10 cellular contexts compared by ENCODE assay signal in genomic region chr2:25618676-25619075, GRCh38. TPM values are rescaled to one million over a fixed set of nuclear protein-coding genes. Genes with fewer than 3 reads are reported as not detected.
DNase-seq lines count a peak whose midpoint lies in the region; ATAC-seq and TF ChIP-seq lines count a peak whose summit lies in the region.
"Had no signal": no experiment of that assay in that cellular context is flagged by ENCODE, and none has a peak within 500 bp of the region (broad histone marks: within the 10 kb centered on the region; RNA-seq: fewer than 3 reads in every experiment).

No MANE protein-coding gene starts in this region.

- TF ChIP-seq CTCF in Panc1 (IDR thresholded peaks at IDR 0.05) = no peak
- no peak for TF ChIP-seq CTCF in foreskin fibroblast (IDR thresholded peaks at IDR 0.05; ENCODE audit: low read depth, low read length)

- H3K27ac Mint-ChIP-seq in immature natural killer cell = peak overlapping the region in 1 of 6 donors; percentile 37
- H3K27ac Mint-ChIP-seq: activated naive CD4-positive, alpha-beta T cell treated with anti-CD3 and anti-CD28 coated beads, Interleukin-2, amount 50 U/mL, for 24 hours had no signal

- no TSS peak for BruUV-seq in Panc1 (replicated peaks; lab: Mats Ljungman, UMichigan)

- H3K27me3 ChIP-seq in Panc1 (ENCODE audit: control insufficient read depth, insufficient read depth, low read length) = no peaks in the 10 kb centered on the region

- H3K36me3 ChIP-seq in Panc1 (ENCODE audit: control insufficient read depth, insufficient read depth, low read length) = no peaks in the 10 kb centered on the region

- POLR2A ChIA-PET in Panc1 (lab: Charles Lee) = interaction anchor here (0.5 kb wide), 1 partner anchor 10 kb away, joined by 18 read pairs; no protein-coding TSS in a partner anchor

- intact Hi-C loops in Panc1 (cut with micrococcal nuclease; ENCODE audit: unreplicated experiment) = no loop called here

- CTCF ChIA-PET in Panc1 (lab: Charles Lee) = interaction anchor here (0.8 to 1.6 kb wide), 2 partner anchors 46 to 80 kb away, joined by 3 to 5 read pairs; no protein-coding TSS in a partner anchor

- H3K9me3 ChIP-seq in Panc1 (ENCODE audit: control insufficient read depth, insufficient read depth, low read depth, low read length) = no peaks in the 10 kb centered on the region

- no peaks in the 10 kb centered on the region for H3K4me1 Mint-ChIP-seq in immature natural killer cell

- H3K4me3 Mint-ChIP-seq in immature natural killer cell = no peak overlapping the region
- H3K4me3 Mint-ChIP-seq: activated naive CD4-positive, alpha-beta T cell treated with anti-CD3 and anti-CD28 coated beads, Interleukin-2, amount 50 U/mL, for 24 hours had no signal

- peak overlapping the region in 1 of 2 experiments; percentile 27; a peak in 2 of 4 replicates for H3K4me3 ChIP-seq in Panc1 (ENCODE audit: low read depth in 2 of 2, low read length in 2 of 2)
- no peak overlapping the region for H3K4me3 ChIP-seq in foreskin fibroblast (ENCODE audit: low read depth in 1 of 2, low read length in 2 of 2)

- H3K4me1 ChIP-seq in Panc1 (ENCODE audit: control insufficient read depth, insufficient read depth, low read length) = peaks cover 37% of the 10 kb centered on the region

- H3K27ac ChIP-seq in Panc1 (ENCODE audit: low read length) = peak overlapping the region; percentile 52
- peak overlapping the region; percentile 69 for H3K27ac ChIP-seq in temporal lobe (ENCODE audit: low read depth, low read length)
- H3K27ac ChIP-seq: parathyroid adenoma had no signal

- H3K36me3 Mint-ChIP-seq in immature natural killer cell = peaks cover 5 to 20% (median 17%) of the 10 kb centered on the region in 3 donors

- in situ Hi-C loops in Panc1 (cut with HindIII; ENCODE audit: low pct_unique_long_range_greater_than_20kb, low sequenced_read_pairs) = no loop called here

- no peaks in the 10 kb centered on the region for H3K9me3 Mint-ChIP-seq in immature natural killer cell
- H3K9me3 Mint-ChIP-seq: activated naive CD4-positive, alpha-beta T cell treated with anti-CD3 and anti-CD28 coated beads, Interleukin-2, amount 50 U/mL, for 24 hours had no signal

- ATAC-seq in Panc1 (peak; percentile 86), GM19035 (IDR thresholded peaks at IDR 0.05; ENCODE audit: unreplicated experiment) (no peak), GM21423 (IDR thresholded peaks at IDR 0.05; ENCODE audit: unreplicated experiment) (no peak)

- H3K27me3 Mint-ChIP-seq in immature natural killer cell (ENCODE audit: low read depth in 3 of 3) = no peaks in the 10 kb centered on the region
- H3K27me3 Mint-ChIP-seq: activated naive CD4-positive, alpha-beta T cell treated with anti-CD3 and anti-CD28 coated beads, Interleukin-2, amount 50 U/mL, for 24 hours had no signal

- DNase-seq in HT1080 (ENCODE audit: low read depth) (peak; percentile 89), Panc1 (ENCODE audit: low read depth, low spot score) (peak; percentile 75), foreskin fibroblast (peak; percentile 55 to 72), immature natural killer cell (no peak)
- DNase-seq: NCI-H82 had no signal

RNA-seq across cellular contexts. Expression of gene DTNB, which starts 54.7 kb away (rescaled TPM):
- 6.0 and 9.1 TPM in 2 replicates for total RNA-seq in HT1080 (2014; rRNA removed; shearing (Covaris generic))
- 8.5 and 9.0 TPM in 2 replicates for polyA plus RNA-seq in HT1080 (2015; cell fraction: cytosol; rRNA removed)
- 11.2 and 11.6 TPM in 2 replicates for polyA plus RNA-seq in HT1080 (2015; cell fraction: nucleus; rRNA removed)
- total RNA-seq in Panc1 (2021; ENCODE audit: unreplicated experiment) = 37.8 TPM
- 51.3 TPM for polyA plus RNA-seq in Panc1 (2012; ENCODE audit: insufficient read length)
- 13.0 TPM for total RNA-seq in temporal lobe
- 10 to 100 TPM in 2 of 3 donors, 1 to 10 TPM in 1; 9.1 to 15.7 (median 11.1) TPM for polyA plus RNA-seq in immature natural killer cell

Comparison
In these comparisons a context has a peak if more than half of its experiments do, and no peak if none do; other contexts are left out.
1. DNase-seq: peak in HT1080 (single experiment), Panc1 (single experiment) and foreskin fibroblast (2 of 2); none in immature natural killer cell (0 of 3).